ENCODE assay signal across 8 cellular contexts in genomic region chr1:89843279-89844121, GRCh38. TPM values are rescaled to one million over a fixed set of nuclear protein-coding genes. Genes with fewer than 3 reads are reported as not detected.
DNase-seq lines count a peak whose midpoint lies in the region; ATAC-seq and TF ChIP-seq lines count a peak whose summit lies in the region.

No MANE protein-coding gene starts in this region.

- H3K27me3 ChIP-seq in right lobe of liver = no peaks in the 10 kb centered on the region

- H3K27ac ChIP-seq in coronary artery = peak overlapping the region; percentile 49 to 87
- H3K27ac ChIP-seq in right lobe of liver = peak overlapping the region; percentile 80 to 92 (median 86)

- TF ChIP-seq POLR2A in right lobe of liver (IDR thresholded peaks at IDR 0.05) = peak; percentile 45

- peaks cover 0 to 28% (median 10%) of the 10 kb centered on the region in 4 donors for H3K4me1 ChIP-seq in right lobe of liver

- H3K4me3 ChIP-seq in coronary artery (peak overlapping the region; percentile 95), right lobe of liver (peak overlapping the region; percentile 72 to 79 (median 79))

- 4% methylated on average over 9 of the region's 63 CpGs for WGBS in right lobe of liver (ENCODE audit: insufficient coverage, low coverage, low lambda C conversion rate, missing lambda C conversion rate)

- intact Hi-C loops in right lobe of liver (cut with DNase I) = no loop called here

- TF ChIP-seq CTCF in coronary artery (IDR thresholded peaks at IDR 0.05) (peak; percentile 68), right lobe of liver (IDR thresholded peaks at IDR 0.05) (peak; percentile 70 to 79 (median 78))

- no peaks in the 10 kb centered on the region for H3K9me3 ChIP-seq in right lobe of liver

- DNase-seq in 8988T (peak; percentile 68), NCI-H2227 (lab: John Stamatoyannopoulos, UW; ENCODE audit: unreplicated experiment) (peak; percentile 76), coronary artery (ENCODE audit: low spot score) (peak; percentile 77), right lobe of liver (peak; percentile 79 to 85 (median 84))
- peak; percentile 74 to 81 for DNase-seq in activated CD4-positive, alpha-beta T cell treated with anti-CD3 and anti-CD28 coated beads for 4 hours
- DNase-seq in stimulated activated CD4-positive, alpha-beta T cell treated with anti-CD3 and anti-CD28 coated beads, TNF-alpha, amount 100 ng/mL, for 1 hour (ENCODE audit: low read depth in 3 of 3, low spot score in 1 of 3) = peak; percentile 46 to 71 (median 59)

- ATAC-seq in GM18508 (IDR thresholded peaks at IDR 0.05; ENCODE audit: insufficient read depth, unreplicated experiment) = peak; percentile 40
- peak; percentile 84 for ATAC-seq in HG02970 (IDR thresholded peaks at IDR 0.05; ENCODE audit: low FRiP score, unreplicated experiment)
- peak; percentile 92 to 97 (median 94) for ATAC-seq in right lobe of liver

- no peaks in the 10 kb centered on the region for H3K36me3 ChIP-seq in right lobe of liver

RNA-seq across cellular contexts. Expression of gene LRRC8D, which starts 22.7 kb away (rescaled TPM):
- total RNA-seq in right lobe of liver = 10 to 100 TPM; 11.5 to 22.1 (median 19.3) TPM

Comparison
In these comparisons a context has a peak if more than half of its experiments do, and no peak if none do; other contexts are left out.
1. Peak in every context shown above with its lines: DNase-seq, ATAC-seq, H3K4me3 ChIP-seq and H3K27ac ChIP-seq.
2. ATAC-seq: peak in every context shown above with its lines; median percentile 94 in right lobe of liver; 84 in HG02970; 40 in GM18508.